12 cellular contexts compared by ENCODE assay signal in genomic region chr13:102440259-102440936, GRCh38. TPM values are rescaled to one million over a fixed set of nuclear protein-coding genes. Genes with fewer than 3 reads are reported as not detected.
DNase-seq lines count a peak whose midpoint lies in the region; ATAC-seq, FAIRE-seq and TF ChIP-seq lines count a peak whose summit lies in the region.
"Had no signal": no experiment of that assay in that cellular context is flagged by ENCODE, and none has a peak within 500 bp of the region (broad histone marks: within the 10 kb centered on the region; RNA-seq: fewer than 3 reads in every experiment).

No MANE protein-coding gene starts in this region.

- CTCF ChIA-PET in HepG2 (lab: Yijun Ruan, JAX; ENCODE audit: low intra/inter-chr PET ratio, low total read pairs) = no interaction called here

- no peak for TF ChIP-seq POLR2A in HepG2 (IDR thresholded peaks at IDR 0.05; ENCODE audit: insufficient read depth in 1 of 2, low read depth in 2 of 2, low read length in 2 of 2)

- TF ChIP-seq EP300 in HepG2 (IDR thresholded peaks at IDR 0.05; ENCODE audit: low read depth in 2 of 2, low read length in 2 of 2) (no peak), HepG2 (CRISPR knock-in tag; IDR thresholded peaks at IDR 0.05; ENCODE audit: borderline replicate concordance) (no peak)

- H3K36me3 ChIP-seq in liver (ENCODE audit: control insufficient read depth in 4 of 4, insufficient read depth in 3 of 4, low read depth in 1 of 4, low read length in 3 of 4) (no peaks in the 10 kb centered on the region), HepG2 (replicated peaks in 1 of 2; ENCODE audit: control insufficient read depth in 1 of 2, insufficient read depth in 2 of 2, low read length in 2 of 2) (no peaks in the 10 kb centered on the region)
- H3K36me3 ChIP-seq: Peyer's patch had no signal

- FAIRE-seq in HepG2 (lab: Jason Lieb, UNC) = no peak
- peak; percentile 93 for FAIRE-seq in RCC 7860 (lab: Jason Lieb, UNC)
- FAIRE-seq: K562 had no signal

- WGBS in liver = 37% methylated on average over 2 of the region's 2 CpGs
- 3% methylated on average over 2 of the region's 2 CpGs for WGBS in HepG2 (ENCODE audit: low lambda C conversion rate)

- BruUV-seq in HepG2 (replicated peaks; lab: Mats Ljungman, UMichigan) = no TSS peak

- H3K9ac ChIP-seq in liver (ENCODE audit: low read depth in 1 of 2, low read length in 2 of 2) (peak overlapping the region in 1 of 2 donors; percentile 24), HepG2 (ENCODE audit: insufficient read depth, low read depth, low read length) (no peak overlapping the region)

- intact Hi-C loops in HepG2 (cut with micrococcal nuclease; ENCODE audit: unreplicated experiment) = no loop called here

- ATAC-seq in HepG2 (no peak), HG03060 (IDR thresholded peaks at IDR 0.05; ENCODE audit: low read depth, unreplicated experiment) (peak; percentile 52)
- ATAC-seq: K562, right cardiac atrium had no signal

- no peak for DNase-seq in HepG2 (ENCODE audit: low spot score)
- peak; percentile 74 for DNase-seq in RCC 7860 (ENCODE audit: low spot score)
- peak; percentile 79 for DNase-seq in ureter (ENCODE audit: low spot score)
- DNase-seq in NCI-H2029 treated with DMSO at 0.1 percent for 48 hours (lab: John Stamatoyannopoulos, UW) = no peak
- DNase-seq in NCI-H510A treated with DMSO at 0.1 percent for 48 hours (lab: John Stamatoyannopoulos, UW) = no peak
- no peak for DNase-seq in HCEC 1CT
- DNase-seq: cortex of kidney, Peyer's patch, right cardiac atrium had no signal

- no peak overlapping the region for H2AFZ ChIP-seq in HepG2 (ENCODE audit: low read length)

- H3K27me3 ChIP-seq in liver (ENCODE audit: control insufficient read depth in 4 of 4, insufficient read depth in 4 of 4, low read length in 3 of 4) (no peaks in the 10 kb centered on the region), HepG2 (ENCODE audit: control insufficient read depth in 1 of 2, insufficient read depth in 2 of 2, low read length in 2 of 2) (no peaks in the 10 kb centered on the region)
- H3K27me3 ChIP-seq: Peyer's patch had no signal

- TF ChIP-seq RAD21 in liver (IDR thresholded peaks at IDR 0.05) (peak in 1 of 2 donors; percentile 8), HepG2 (CRISPR knock-in tag; IDR thresholded peaks at IDR 0.05) (no peak)

- POLR2A ChIA-PET in HepG2 (lab: Yijun Ruan, JAX) = no interaction called here

- H3K9me3 ChIP-seq in liver (ENCODE audit: control insufficient read depth in 4 of 4, low read length in 3 of 4) (no peaks in the 10 kb centered on the region), HepG2 (ENCODE audit: low read length) (peaks cover 5% of the 10 kb centered on the region; the same call in 1 of the 2 replicates)
- H3K9me3 ChIP-seq: Peyer's patch had no signal

- in situ Hi-C loops in HepG2 (cut with HindIII; ENCODE audit: extremely low pct_ligation_motif_present, low pct_unique_long_range_greater_than_20kb) = no loop called here

- H3K4me3 ChIP-seq in liver (ENCODE audit: low read depth in 1 of 3, low read length in 3 of 3) = no peak overlapping the region
- H3K4me3 ChIP-seq in HepG2 (replicated peaks in 1 of 3; ENCODE audit: insufficient read depth in 1 of 3, low read depth in 2 of 3, low read length in 3 of 3) = no peak overlapping the region
- H3K4me3 ChIP-seq: K562, Peyer's patch had no signal

- H3K4me2 ChIP-seq in HepG2 (ENCODE audit: low read depth, low read length) = no peak overlapping the region

- no peaks in the 10 kb centered on the region for H4K20me1 ChIP-seq in HepG2 (ENCODE audit: insufficient read depth, low read length)

- H3K79me2 ChIP-seq in HepG2 (ENCODE audit: insufficient read depth, low read length) = no peaks in the 10 kb centered on the region

- no peak overlapping the region for H3K27ac ChIP-seq in liver (ENCODE audit: low read depth in 1 of 2, low read length in 2 of 2)
- H3K27ac ChIP-seq in HepG2 (ENCODE audit: extremely low read length, insufficient read depth, low read length) = no peak overlapping the region
- H3K27ac ChIP-seq: Peyer's patch had no signal

- H3K4me1 ChIP-seq in liver (ENCODE audit: control insufficient read depth in 4 of 4, insufficient read depth in 4 of 4, low read length in 3 of 4) = peaks cover 0 to 9% (median 0%) of the 10 kb centered on the region in 4 donors
- H3K4me1 ChIP-seq in HepG2 (ENCODE audit: insufficient read depth, low read length) = no peaks in the 10 kb centered on the region
- H3K4me1 ChIP-seq: Peyer's patch had no signal

- TF ChIP-seq CTCF in liver (IDR thresholded peaks at IDR 0.05; ENCODE audit: low read depth, low read length, missing input control) = no peak
- no peak for TF ChIP-seq CTCF in HepG2 (CRISPR knock-in tag; IDR thresholded peaks at IDR 0.05)

TF ChIP-seq in liver, 16 proteins besides CTCF, POLR2A, EP300 and RAD21:
- no peak for TF ChIP-seq ATF3 (IDR thresholded peaks at IDR 0.05)
- TF ChIP-seq YY1 (IDR thresholded peaks at IDR 0.05) = peak; percentile 29

TF ChIP-seq in HepG2, 621 proteins besides CTCF, POLR2A, EP300 and RAD21 (continues in another document):
- TF ChIP-seq ZNF121 (CRISPR knock-in tag; IDR thresholded peaks at IDR 0.05) (no peak), BCLAF1 (IDR thresholded peaks at IDR 0.05) (no peak), NFYB (CRISPR knock-in tag; IDR thresholded peaks at IDR 0.05) (no peak), PAXIP1 (CRISPR knock-in tag; conservative IDR thresholded peaks at IDR 0.05) (no peak)

RNA-seq across cellular contexts. Expression of gene FGF14, which starts 38.5 kb away (rescaled TPM):
- 1 to 10 TPM in 1 of 2 donors, under 1 TPM in 1; 0.05 to 3.3 TPM for total RNA-seq in liver
- polyA plus RNA-seq in liver = 1 to 10 TPM in 1 of 2 donors, under 1 TPM in 1; 0.33 to 1.8 TPM
- total RNA-seq in HepG2 (2016; rRNA removed; fragmentation: Illumina TruSeq; extraction: Trizol) = not detected in 2 replicates
- total RNA-seq in HepG2 (2016; cell fraction: cytosol; rRNA removed; fragmentation: Illumina TruSeq; extraction: Trizol; ENCODE audit: low read depth) = not detected in 2 replicates
- not detected in 2 replicates for total RNA-seq in HepG2 (2016; cell fraction: insoluble cytoplasmic fraction; rRNA removed; fragmentation: Illumina TruSeq; extraction: Trizol)
- total RNA-seq in HepG2 (2016; cell fraction: membrane; rRNA removed; fragmentation: Illumina TruSeq; extraction: Trizol) = not detected in 2 replicates
- not detected in 2 replicates for total RNA-seq in HepG2 (2016; cell fraction: nucleus; rRNA removed; fragmentation: Illumina TruSeq; extraction: Trizol)
- not detected in 2 replicates for polyA plus RNA-seq in HepG2 (2011; rRNA removed)
- not detected in 2 replicates for polyA plus RNA-seq in HepG2 (2011; cell fraction: cytosol; rRNA removed)
- not detected in 2 replicates for polyA plus RNA-seq in HepG2 (2011; cell fraction: nucleus; rRNA removed)
- polyA plus RNA-seq in HepG2 (2012) = not detected in 2 replicates
- polyA plus RNA-seq in HepG2 (2016; cell fraction: cytosol; fragmentation: Illumina TruSeq; extraction: Trizol; ENCODE audit: low read depth) = not detected in 2 replicates
- polyA plus RNA-seq in HepG2 (2016; cell fraction: insoluble cytoplasmic fraction; fragmentation: Illumina TruSeq; extraction: Trizol; ENCODE audit: low read depth) = not detected in 2 replicates
- not detected in 2 replicates for polyA plus RNA-seq in HepG2 (2016; cell fraction: membrane; fragmentation: Illumina TruSeq; extraction: Trizol; ENCODE audit: low read depth)
- not detected in 2 replicates for polyA plus RNA-seq in HepG2 (2016; cell fraction: nucleus; fragmentation: Illumina TruSeq; extraction: Trizol; ENCODE audit: insufficient read depth, low read depth)
- polyA minus RNA-seq in HepG2 (2011; rRNA and poly(A)+ RNA removed; ENCODE audit: low replicate concordance) = not detected in 2 replicates
- not detected in 2 replicates for polyA minus RNA-seq in HepG2 (2011; cell fraction: cytosol; rRNA and poly(A)+ RNA removed)
- polyA minus RNA-seq in HepG2 (2011; cell fraction: nucleus; rRNA and poly(A)+ RNA removed) = not detected in 2 replicates
- 0.68 TPM for total RNA-seq in ureter
- total RNA-seq: K562 had no signal
- polyA plus RNA-seq: K562 had no signal

Comparison
In these comparisons a context has a peak if more than half of its experiments do, and no peak if none do; other contexts are left out.
1. DNase-seq: peak in RCC 7860 (single experiment) and ureter (single experiment); none in HepG2 (single experiment), NCI-H2029 treated with DMSO at 0.1 percent for 48 hours (single experiment), NCI-H510A treated with DMSO at 0.1 percent for 48 hours (single experiment) and HCEC 1CT (single experiment).